Comparison of ENCODE assay signal across 1 cellular context in the genomic region with DNA sequence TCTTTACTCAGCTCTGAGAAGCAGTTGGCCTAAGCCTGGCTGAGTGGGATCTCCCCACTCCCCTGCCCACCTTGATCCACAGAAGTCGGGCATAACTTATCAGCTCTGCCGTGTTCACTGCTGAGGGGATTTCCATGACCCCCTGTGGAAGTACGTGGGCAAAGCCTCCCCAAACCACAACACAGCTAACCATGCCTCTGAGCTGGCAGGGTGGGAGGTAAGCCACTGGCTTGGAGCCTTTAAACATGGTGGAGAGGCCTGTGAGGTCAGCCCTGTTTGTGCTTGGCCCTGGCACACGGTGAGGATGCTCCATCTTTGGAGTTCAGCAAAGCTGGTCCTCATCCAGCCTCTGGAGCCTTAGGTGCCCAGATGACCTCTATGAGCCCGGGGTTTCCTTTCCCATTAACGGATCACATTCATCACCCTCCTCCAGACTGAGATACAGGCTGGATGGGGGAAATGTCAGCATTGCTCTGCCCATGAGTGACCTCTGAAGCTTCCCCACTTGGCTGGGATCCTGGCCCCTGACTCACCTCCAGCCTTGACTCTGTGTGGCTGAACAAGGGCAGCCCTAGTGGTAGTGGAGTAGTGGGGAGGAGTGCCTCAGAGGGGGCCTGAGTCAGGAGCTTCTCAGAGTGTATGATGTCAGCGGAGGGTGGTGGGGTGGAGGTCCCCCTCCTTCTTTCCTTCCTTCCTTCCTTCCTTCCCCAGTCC.
TF ChIP-seq lines count a peak whose summit lies in the region.

No MANE protein-coding gene starts in this region.

TF ChIP-seq in HepG2, 621 proteins besides CTCF, POLR2A, EP300 and RAD21:
- TF ChIP-seq ZNF205 (CRISPR knock-in tag; IDR thresholded peaks at IDR 0.05) (no peak), RARA (CRISPR knock-in tag; IDR thresholded peaks at IDR 0.05) (peak; percentile 36; the same call in 1 of the 2 replicates)
